19 cellular contexts compared by ENCODE assay signal in genomic region chr7:44646921-44647636, GRCh38. TPM values are rescaled to one million over a fixed set of nuclear protein-coding genes. Genes with fewer than 3 reads are reported as not detected.
A peak's percentile ranks its signal among the peaks of the same experiment; 100 is the strongest.
DNase-seq lines count a peak whose midpoint lies in the region; ATAC-seq, FAIRE-seq and TF ChIP-seq lines count a peak whose summit lies in the region.
"Had no signal": no experiment of that assay in that cellular context is flagged by ENCODE, and none has a peak within 500 bp of the region (broad histone marks: within the 10 kb centered on the region; RNA-seq: fewer than 3 reads in every experiment).

No MANE protein-coding gene starts in this region.

- intact Hi-C loops in Caco-2 (cut with micrococcal nuclease; ENCODE audit: unreplicated experiment), result no loop called here
- intact Hi-C loops in endothelial cell of umbilical vein (cut with micrococcal nuclease), result no loop called here
- intact Hi-C loops in gastrocnemius medialis (cut with DNase I; ENCODE audit: low total_unique reads), result no loop called here

- peak; percentile 12 for FAIRE-seq in endothelial cell of umbilical vein (lab: Jason Lieb, UNC)
- FAIRE-seq: RCC 7860 had no signal

- H3K9me1 ChIP-seq in endothelial cell of umbilical vein (replicated peaks; ENCODE audit: control insufficient read depth, extremely low read depth, insufficient read depth, low read length), result no peaks in the 10 kb centered on the region

- no peaks in the 10 kb centered on the region for H3K79me2 ChIP-seq in endothelial cell of umbilical vein (ENCODE audit: control insufficient read depth, insufficient read depth, low read length)

- no peak overlapping the region for H3K4me3 Mint-ChIP-seq in Caco-2 (ENCODE audit: unreplicated experiment)
- H3K4me3 Mint-ChIP-seq: B cell; CD8-positive, alpha-beta memory T cell had no signal

- H3K9me3 Mint-ChIP-seq in Caco-2 (ENCODE audit: unreplicated experiment), result no peaks in the 10 kb centered on the region
- H3K9me3 Mint-ChIP-seq: CD8-positive, alpha-beta memory T cell had no signal

- POLR2A ChIA-PET in Caco-2 (lab: Charles Lee), result no interaction called here
- POLR2A ChIA-PET in RWPE1 (lab: Yijun Ruan, JAX; ENCODE audit: low non-redundant PET), result no interaction called here
- POLR2A ChIA-PET in endothelial cell of umbilical vein (lab: Charles Lee), result no interaction called here

- H3K9ac ChIP-seq in endothelial cell of umbilical vein (replicated peaks; ENCODE audit: extremely low read depth, insufficient read depth, low read length), result no peak overlapping the region
- H3K9ac ChIP-seq: KMS-11 had no signal

- H3K27me3 ChIP-seq in Caco-2 (replicated peaks; ENCODE audit: control insufficient read depth, insufficient read depth, low read length), result no peaks in the 10 kb centered on the region
- no peaks in the 10 kb centered on the region for H3K27me3 ChIP-seq in endothelial cell of umbilical vein (ENCODE audit: control insufficient read depth in 2 of 2, insufficient read depth in 2 of 2, low read length in 2 of 2)
- H3K27me3 ChIP-seq in gastrocnemius medialis, result no peaks in the 10 kb centered on the region

- in situ Hi-C loops in gastrocnemius medialis (cut with MboI; ENCODE audit: low sequenced_read_pairs in 4 of 4), result no loop called here

- H2AFZ ChIP-seq in endothelial cell of umbilical vein (ENCODE audit: low read depth, low read length), result no peak overlapping the region

- TF ChIP-seq POLR2A in endothelial cell of umbilical vein (IDR thresholded peaks at IDR 0.05; ENCODE audit: low read depth, low read length), result no peak
- TF ChIP-seq POLR2A in gastrocnemius medialis (IDR thresholded peaks at IDR 0.05), result no peak

- H4K20me1 ChIP-seq in endothelial cell of umbilical vein (replicated peaks; ENCODE audit: control insufficient read depth, extremely low read depth, insufficient read depth, low read length), result no peaks in the 10 kb centered on the region

- no peak for ATAC-seq in gastrocnemius medialis
- no peak for ATAC-seq in GM21447 (IDR thresholded peaks at IDR 0.05; ENCODE audit: unreplicated experiment)

- H3K36me3 Mint-ChIP-seq in Caco-2 (ENCODE audit: insufficient read depth, unreplicated experiment), result peaks cover 24% of the 10 kb centered on the region

- CTCF ChIA-PET in Caco-2 (lab: Charles Lee) (no interaction called here), RWPE1 (lab: Yijun Ruan, JAX) (no interaction called here), endothelial cell of umbilical vein (lab: Charles Lee) (interaction anchor here (0.8 kb wide), 1 partner anchor 10 kb away, joined by 3 read pairs; no protein-coding TSS in a partner anchor)

- H3K4me1 ChIP-seq in Caco-2 (no peaks in the 10 kb centered on the region), endothelial cell of umbilical vein (ENCODE audit: control insufficient read depth, extremely low read depth, insufficient read depth, low read length) (no peaks in the 10 kb centered on the region), gastrocnemius medialis (peaks cover 45 to 66% of the 10 kb centered on the region in 2 donors)

- H3K36me3 ChIP-seq in Caco-2 (ENCODE audit: control insufficient read depth, insufficient read depth, low read length), result peaks cover 1% of the 10 kb centered on the region
- H3K36me3 ChIP-seq in endothelial cell of umbilical vein (ENCODE audit: control insufficient read depth in 2 of 2, extremely low read depth in 1 of 2, insufficient read depth in 2 of 2, low read length in 2 of 2), result peaks cover 0 to 10% of the 10 kb centered on the region in 2 experiments
- peaks cover 0 to 19% of the 10 kb centered on the region in 2 donors for H3K36me3 ChIP-seq in gastrocnemius medialis

- H3K4me2 ChIP-seq in endothelial cell of umbilical vein (ENCODE audit: insufficient read depth, low read length), result no peak overlapping the region
- H3K4me2 ChIP-seq: KMS-11 had no signal

- no peaks in the 10 kb centered on the region for H3K27me3 Mint-ChIP-seq in Caco-2 (ENCODE audit: insufficient read depth, unreplicated experiment)
- H3K27me3 Mint-ChIP-seq: B cell; CD8-positive, alpha-beta memory T cell had no signal

- dilution Hi-C loops in endothelial cell of umbilical vein (cut with MboI; ENCODE audit: extremely low pct_ligation_motif_present, low sequenced_read_pairs), result no loop called here

- no peak overlapping the region for H3K27ac Mint-ChIP-seq in Caco-2 (ENCODE audit: unreplicated experiment)

- DNase-seq in Caco-2 (no peak), RWPE1 (ENCODE audit: low spot score) (no peak), endothelial cell of umbilical vein (ENCODE audit: low read depth, low spot score) (no peak), gastrocnemius medialis (no peak), RKO (ENCODE audit: low spot score) (no peak), NCI-H1105 (lab: John Stamatoyannopoulos, UW) (no peak)
- DNase-seq: CD8-positive, alpha-beta memory T cell; GF-D8; GOT3; MM.1S; NCI-H1105 treated with DMSO at 0.1 percent for 48 hours; NCI-H1930; NCI-H2171 treated with DMSO at 0.1 percent for 48 hours; NCI-H774; SIG-M5 had no signal

- BruUV-seq in Caco-2 (replicated peaks; lab: Mats Ljungman, UMichigan) (TSS peak; percentile 10), endothelial cell of umbilical vein (replicated peaks; lab: Mats Ljungman, UMichigan) (no TSS peak)

- TF ChIP-seq CTCF in Caco-2 (IDR thresholded peaks at IDR 0.05; ENCODE audit: insufficient read depth in 1 of 2, low read depth in 1 of 2, low read length in 1 of 2, severe bottlenecking in 1 of 2, unreplicated experiment in 1 of 2) (no peak), RWPE1 (conservative IDR thresholded peaks at IDR 0.05; ENCODE audit: low read depth) (no peak), endothelial cell of umbilical vein (IDR thresholded peaks at IDR 0.05; ENCODE audit: extremely low read depth in 1 of 2, insufficient read depth in 1 of 2, low read depth in 1 of 2, low read length in 2 of 2) (no peak), gastrocnemius medialis (IDR thresholded peaks at IDR 0.05 in 4 of 5, conservative IDR thresholded peaks at IDR 0.05 in 1 of 5) (no peak)

- H3K27ac ChIP-seq in RWPE1 (peak overlapping the region; percentile 32), endothelial cell of umbilical vein (ENCODE audit: insufficient read depth, low read depth, low read length) (no peak overlapping the region), gastrocnemius medialis (peak overlapping the region; percentile 85 to 94 (median 92))
- H3K27ac ChIP-seq: KMS-11 had no signal

- H3K4me1 Mint-ChIP-seq in Caco-2 (ENCODE audit: low read depth, unreplicated experiment), result no peaks in the 10 kb centered on the region

- H3K4me3 ChIP-seq in Caco-2 (ENCODE audit: low read depth, low read length) (no peak overlapping the region), endothelial cell of umbilical vein (replicated peaks in 1 of 3; ENCODE audit: insufficient read depth in 1 of 3, low read depth in 1 of 3, low read length in 3 of 3) (no peak overlapping the region), gastrocnemius medialis (no peak overlapping the region)

- no peaks in the 10 kb centered on the region for H3K9me3 ChIP-seq in Caco-2
- no peaks in the 10 kb centered on the region for H3K9me3 ChIP-seq in endothelial cell of umbilical vein (replicated peaks; ENCODE audit: control insufficient read depth, insufficient read depth, low read length)
- no peaks in the 10 kb centered on the region for H3K9me3 ChIP-seq in gastrocnemius medialis

TF ChIP-seq in endothelial cell of umbilical vein, 7 proteins besides CTCF, POLR2A, EP300 and RAD21:
- TF ChIP-seq FOS (IDR thresholded peaks at IDR 0.05; ENCODE audit: borderline replicate concordance, insufficient read depth, low read length), result no peak
- TF ChIP-seq MYC (IDR thresholded peaks at IDR 0.05; ENCODE audit: low read depth, low read length), result no peak
- TF ChIP-seq GATA2 (IDR thresholded peaks at IDR 0.05; ENCODE audit: insufficient read depth, insufficient read length, low read depth, low read length), result no peak
- TF ChIP-seq JUN (IDR thresholded peaks at IDR 0.05; ENCODE audit: borderline replicate concordance, insufficient read depth, insufficient read length, low read depth), result no peak
- no peak for TF ChIP-seq POLR2AphosphoS5 (IDR thresholded peaks at IDR 0.05; ENCODE audit: insufficient read depth, low read depth, low read length)
- no peak for TF ChIP-seq EZH2 (IDR thresholded peaks at IDR 0.05; ENCODE audit: borderline replicate concordance, low read depth, low read length, severe bottlenecking)
- TF ChIP-seq MAX (IDR thresholded peaks at IDR 0.05; ENCODE audit: insufficient read depth, insufficient read length), result no peak

RNA-seq across cellular contexts. Expression of gene OGDH, which starts 40.7 kb away (rescaled TPM):
- total RNA-seq in Caco-2 (2022) (62.1 and 64.5 TPM in 2 replicates), endothelial cell of umbilical vein (81.4 and 88.9 TPM in 2 replicates), gastrocnemius medialis (100 to 1,000 TPM; 224 to 462 (median 396) TPM)
- 86.2 and 92.9 TPM in 2 replicates for polyA plus RNA-seq in endothelial cell of umbilical vein
- 62.8 and 63.1 TPM in 2 replicates for polyA plus RNA-seq in endothelial cell of umbilical vein (2011; cell fraction: cytosol; rRNA removed)
- polyA plus RNA-seq in endothelial cell of umbilical vein (2011; cell fraction: nucleus; rRNA removed), result 73.0 and 74.0 TPM in 2 replicates
- polyA plus RNA-seq in endothelial cell of umbilical vein (2012), result 71.1 and 71.5 TPM in 2 replicates
- polyA minus RNA-seq in endothelial cell of umbilical vein, result 116 and 124 TPM in 2 replicates
- 62.9 TPM for polyA minus RNA-seq in endothelial cell of umbilical vein (2011; cell fraction: cytosol; rRNA and poly(A)+ RNA removed)
- polyA minus RNA-seq in endothelial cell of umbilical vein (2011; cell fraction: nucleus; rRNA and poly(A)+ RNA removed), result 42.9 and 50.1 TPM in 2 replicates
